ENCODE assay signal across 8 cellular contexts in the genomic region with DNA sequence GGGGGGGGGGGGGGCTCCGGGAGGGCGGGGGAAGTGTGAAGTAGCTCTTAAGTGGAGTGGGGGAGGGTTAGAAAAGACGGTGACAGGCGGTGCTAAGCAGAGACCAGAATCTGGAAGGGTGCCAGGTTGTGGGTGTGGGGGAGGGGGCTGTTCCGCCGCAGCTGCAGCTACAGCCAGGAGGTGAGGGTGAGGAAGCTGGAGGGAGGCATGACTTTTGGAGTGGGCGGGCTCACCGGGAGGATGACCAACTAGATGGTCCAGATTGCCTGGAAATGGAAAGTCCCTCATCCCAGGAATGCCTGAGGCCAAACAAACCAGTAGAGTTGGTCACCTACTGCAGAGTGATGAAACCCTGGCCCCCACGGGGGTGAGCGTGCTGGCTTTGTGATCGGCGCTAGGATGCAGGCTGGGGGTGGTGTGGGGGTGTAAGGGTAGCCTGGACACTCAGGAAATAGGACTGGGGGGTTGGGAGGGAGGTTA.
A peak's percentile ranks its signal among the peaks of the same experiment; 100 is the strongest.
DNase-seq lines count a peak whose midpoint lies in the region; ATAC-seq and TF ChIP-seq lines count a peak whose summit lies in the region.

No MANE protein-coding gene starts in this region.

- H3K4me1 ChIP-seq in cardiac muscle cell (ENCODE audit: low read depth) (peaks cover 16% of the 10 kb centered on the region), right atrium auricular region (peaks cover 0 to 15% of the 10 kb centered on the region in 2 donors), IMR-90 (ENCODE audit: control insufficient read depth, insufficient read depth, low read length) (0 out of 2 replicates have a peak, but pooled peaks cover 2% of the 10 kb centered on the region), OCI-LY1 (ENCODE audit: insufficient read depth, low read length, severe bottlenecking) (peaks cover 13% of the 10 kb centered on the region)

- BruUV-seq in IMR-90 (replicated peaks; lab: Mats Ljungman, UMichigan): no TSS peak

- H3K36me3 ChIP-seq in cardiac muscle cell (no peaks in the 10 kb centered on the region), right atrium auricular region (no peaks in the 10 kb centered on the region), IMR-90 (ENCODE audit: control insufficient read depth, insufficient read depth, low read length) (no peaks in the 10 kb centered on the region), OCI-LY1 (ENCODE audit: insufficient read depth, low read length) (no peaks in the 10 kb centered on the region)

- DNase-seq in cardiac muscle cell (ENCODE audit: low read depth in 1 of 2, low spot score in 1 of 2) (peak; percentile 93 to 94), right atrium auricular region (ENCODE audit: low spot score) (no peak), IMR-90 (peak; percentile 93), activated T-cell treated with anti-CD3 and anti-CD28 coated beads for 1 hour (ENCODE audit: low read depth) (peak; percentile 44), fibroblast of mammary gland (ENCODE audit: low read depth) (peak; percentile 66), pons (ENCODE audit: low spot score) (peak; percentile 13)

- TF ChIP-seq CTCF in cardiac muscle cell (IDR thresholded peaks at IDR 0.05; ENCODE audit: low read depth, low read length): no peak
- TF ChIP-seq CTCF in right atrium auricular region (IDR thresholded peaks at IDR 0.05): no peak
- no peak for TF ChIP-seq CTCF in IMR-90 (conservative IDR thresholded peaks at IDR 0.05; ENCODE audit: low read depth, low read length)
- no peak for TF ChIP-seq CTCF in OCI-LY1 (IDR thresholded peaks at IDR 0.05; ENCODE audit: low read length)
- no peak for TF ChIP-seq CTCF in fibroblast of mammary gland (conservative IDR thresholded peaks at IDR 0.05; ENCODE audit: control insufficient read depth, insufficient read depth, low read depth, low read length)

- TF ChIP-seq RAD21 in IMR-90 (IDR thresholded peaks at IDR 0.05; ENCODE audit: low read length): no peak

- H3K4me3 ChIP-seq in cardiac muscle cell: no peak overlapping the region
- H3K4me3 ChIP-seq in right atrium auricular region: no peak overlapping the region
- H3K4me3 ChIP-seq in IMR-90 (ENCODE audit: insufficient read depth, low read depth, low read length): no peak overlapping the region
- peak overlapping the region; percentile 53 for H3K4me3 ChIP-seq in OCI-LY1 (ENCODE audit: low read depth, low read length, poor library complexity, severe bottlenecking)
- no peak overlapping the region for H3K4me3 ChIP-seq in fibroblast of mammary gland (ENCODE audit: control insufficient read depth, low read depth, low read length)

- H3K79me1 ChIP-seq in IMR-90 (ENCODE audit: low read depth in 1 of 2, low read length in 2 of 2): no peaks in the 10 kb centered on the region

- intact Hi-C loops in IMR-90 (cut with micrococcal nuclease): no loop called here

- no peaks in the 10 kb centered on the region for H3K9me1 ChIP-seq in IMR-90 (ENCODE audit: insufficient read depth, low read length)

- H3K14ac ChIP-seq in IMR-90 (replicated peaks; ENCODE audit: low read depth, low read length): no peak overlapping the region

- no peak overlapping the region for H3K27ac ChIP-seq in cardiac muscle cell
- H3K27ac ChIP-seq in right atrium auricular region: no peak overlapping the region
- no peak overlapping the region for H3K27ac ChIP-seq in IMR-90 (ENCODE audit: insufficient read depth, low read length)
- H3K27ac ChIP-seq in OCI-LY1 (ENCODE audit: low read depth, low read length, poor library complexity, severe bottlenecking): no peak overlapping the region

- H3K9me2 ChIP-seq in OCI-LY1 (ENCODE audit: low read depth, low read length): no peaks in the 10 kb centered on the region

- H4K20me1 ChIP-seq in IMR-90 (ENCODE audit: insufficient read depth, low read length): no peaks in the 10 kb centered on the region
- no peaks in the 10 kb centered on the region for H4K20me1 ChIP-seq in OCI-LY1 (ENCODE audit: insufficient read depth, low read length)

- H3K18ac ChIP-seq in IMR-90 (ENCODE audit: low read depth, low read length): no peak overlapping the region

- H4K5ac ChIP-seq in IMR-90 (ENCODE audit: low read depth, low read length): no peak overlapping the region

- H3K9ac ChIP-seq in IMR-90 (ENCODE audit: low read depth, low read length): no peak overlapping the region
- peak overlapping the region; percentile 9; the same call in 1 of the 2 replicates for H3K9ac ChIP-seq in OCI-LY1 (ENCODE audit: low read length)

- ATAC-seq in IMR-90 (ENCODE audit: low read depth) (peak; percentile 75), HG02610 (IDR thresholded peaks at IDR 0.05; ENCODE audit: unreplicated experiment) (no peak)

- H2BK5ac ChIP-seq in IMR-90 (ENCODE audit: low read depth, low read length, poor library complexity, severe bottlenecking): no peak overlapping the region

- CTCF ChIA-PET in IMR-90 (lab: Yijun Ruan, JAX): interaction anchor here (0.6 kb wide), 1 partner anchor 10 kb away, joined by 3 read pairs; no protein-coding TSS in a partner anchor

- POLR2A ChIA-PET in IMR-90 (lab: Charles Lee; ENCODE audit: unreplicated experiment): no interaction called here

- in situ Hi-C loops in IMR-90 (cut with MboI; ENCODE audit: low sequenced_read_pairs): no loop called here

- H2AFZ ChIP-seq in IMR-90 (replicated peaks; ENCODE audit: low read length, poor library complexity): peak overlapping the region; percentile 12
- no peak overlapping the region for H2AFZ ChIP-seq in OCI-LY1 (ENCODE audit: low read length)

- H3K23ac ChIP-seq in IMR-90 (ENCODE audit: low read depth, low read length): no peak overlapping the region

- H3K56ac ChIP-seq in IMR-90 (ENCODE audit: extremely low read depth, insufficient read depth, low read length): no peak overlapping the region

- H3K9me3 ChIP-seq in cardiac muscle cell (ENCODE audit: low read depth) (no peaks in the 10 kb centered on the region), right atrium auricular region (no peaks in the 10 kb centered on the region), IMR-90 (ENCODE audit: control insufficient read depth, insufficient read depth, low read length) (no peaks in the 10 kb centered on the region), OCI-LY1 (ENCODE audit: low read length) (no peaks in the 10 kb centered on the region)

- no peak overlapping the region for H2AK5ac ChIP-seq in IMR-90 (ENCODE audit: low read depth, low read length)

- no peak overlapping the region for H4K91ac ChIP-seq in IMR-90 (ENCODE audit: insufficient read depth, low read depth, low read length)

- TF ChIP-seq POLR2A in IMR-90 (IDR thresholded peaks at IDR 0.05; ENCODE audit: low read depth, low read length): no peak

- no peak overlapping the region for H2BK20ac ChIP-seq in IMR-90 (ENCODE audit: low read depth, low read length)

- H4K8ac ChIP-seq in IMR-90 (ENCODE audit: low read depth in 2 of 2, low read length in 2 of 2): no peak overlapping the region

- peak overlapping the region; percentile 11; the same call in 1 of the 2 replicates for H2BK120ac ChIP-seq in IMR-90 (ENCODE audit: low read depth, low read length)

- H3K27me3 ChIP-seq in cardiac muscle cell (peaks cover 3% of the 10 kb centered on the region), right atrium auricular region (no peaks in the 10 kb centered on the region), IMR-90 (ENCODE audit: control insufficient read depth, insufficient read depth, low read length) (peaks cover 42% of the 10 kb centered on the region), OCI-LY1 (ENCODE audit: insufficient read depth, low read length) (peaks cover 10% of the 10 kb centered on the region; the same call in 1 of the 2 replicates)

- no peaks in the 10 kb centered on the region for H3F3A ChIP-seq in OCI-LY1 (ENCODE audit: insufficient read depth, low read length)

- no peak overlapping the region for H2BK15ac ChIP-seq in IMR-90 (ENCODE audit: low read depth, low read length)

- no peaks in the 10 kb centered on the region for H3K79me2 ChIP-seq in OCI-LY1 (ENCODE audit: insufficient read depth, low read length)

- H3K4ac ChIP-seq in IMR-90 (ENCODE audit: low read depth, low read length): no peak overlapping the region

- WGBS in IMR-90 (ENCODE audit: extremely low coverage in 2 of 2, insufficient read length in 1 of 2), 2 experiments: 6% methylated on average over 2 of the region's 12 CpGs; no CpG with 5 or more reads in 1 of the 2 experiments

- peak overlapping the region; percentile 6; the same call in 1 of the 2 replicates for H3K4me2 ChIP-seq in IMR-90 (ENCODE audit: low read depth, low read length)
- H3K4me2 ChIP-seq in OCI-LY1 (ENCODE audit: low read length): peak overlapping the region; percentile 68

- dilution Hi-C loops in IMR-90 (cut with HindIII; ENCODE audit: low sequenced_read_pairs, unreplicated experiment): no loop called here

- no peak overlapping the region for H2AK9ac ChIP-seq in IMR-90 (replicated peaks; ENCODE audit: low read depth, low read length, poor library complexity)

TF ChIP-seq in IMR-90, 13 proteins besides CTCF, POLR2A, EP300 and RAD21 (continues in another document):
- TF ChIP-seq NFE2L2 (IDR thresholded peaks at IDR 0.05; ENCODE audit: low read depth, low read length): no peak
- peak; percentile 35; the same call in 1 of the 2 replicates for TF ChIP-seq BHLHE40 (IDR thresholded peaks at IDR 0.05; ENCODE audit: low read depth, low read length)
- peak; percentile 94 for TF ChIP-seq CEBPB (IDR thresholded peaks at IDR 0.05; ENCODE audit: low read depth, low read length)
- 0 out of 2 replicates have a peak, but pooled peaks have one; percentile 39 for TF ChIP-seq MXI1 (IDR thresholded peaks at IDR 0.05; ENCODE audit: borderline replicate concordance, low read depth, low read length)
- no peak for TF ChIP-seq RFX5 (IDR thresholded peaks at IDR 0.05; ENCODE audit: low read depth, low read length)
- TF ChIP-seq, protein P1, sequence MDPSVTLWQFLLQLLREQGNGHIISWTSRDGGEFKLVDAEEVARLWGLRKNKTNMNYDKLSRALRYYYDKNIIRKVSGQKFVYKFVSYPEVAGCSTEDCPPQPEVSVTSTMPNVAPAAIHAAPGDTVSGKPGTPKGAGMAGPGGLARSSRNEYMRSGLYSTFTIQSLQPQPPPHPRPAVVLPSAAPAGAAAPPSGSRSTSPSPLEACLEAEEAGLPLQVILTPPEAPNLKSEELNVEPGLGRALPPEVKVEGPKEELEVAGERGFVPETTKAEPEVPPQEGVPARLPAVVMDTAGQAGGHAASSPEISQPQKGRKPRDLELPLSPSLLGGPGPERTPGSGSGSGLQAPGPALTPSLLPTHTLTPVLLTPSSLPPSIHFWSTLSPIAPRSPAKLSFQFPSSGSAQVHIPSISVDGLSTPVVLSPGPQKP (IDR thresholded peaks at IDR 0.05; ENCODE audit: borderline replicate concordance, low read depth, low read length): no peak
- no peak for TF ChIP-seq RCOR1 (IDR thresholded peaks at IDR 0.05; ENCODE audit: insufficient replicate concordance, low read length)
- TF ChIP-seq SMC3 (IDR thresholded peaks at IDR 0.05; ENCODE audit: low read depth, low read length): no peak
- no peak for TF ChIP-seq MAFK (IDR thresholded peaks at IDR 0.05; ENCODE audit: low read depth, low read length)
- TF ChIP-seq FOS (IDR thresholded peaks at IDR 0.05; ENCODE audit: low read depth, low read length): 0 out of 2 replicates have a peak, but pooled peaks have one; percentile 18
- TF ChIP-seq CHD1 (IDR thresholded peaks at IDR 0.05; ENCODE audit: low read depth, low read length): no peak
